8 cellular contexts compared by ENCODE assay signal in the genomic region with DNA sequence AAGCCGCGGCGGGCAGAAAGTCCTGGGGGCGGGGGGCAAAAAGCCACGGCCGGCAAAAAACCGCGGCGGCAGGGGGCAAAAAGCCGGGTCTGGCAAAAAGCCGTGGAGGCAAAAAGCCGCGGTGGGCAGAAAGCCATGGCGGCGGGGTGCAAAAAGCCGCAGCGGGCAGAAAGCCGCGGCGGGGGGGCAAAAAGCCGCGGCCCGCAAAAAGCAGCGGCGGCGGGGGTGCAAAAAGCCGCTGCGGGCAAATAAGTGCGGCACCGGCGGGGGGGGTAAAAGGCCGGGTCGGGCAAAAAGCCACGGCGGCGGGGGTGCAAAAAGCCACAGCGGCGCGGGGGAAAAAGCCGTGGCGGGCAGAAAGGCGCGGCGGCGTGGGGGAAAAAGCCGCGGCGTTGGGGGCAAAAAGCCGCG.
A peak's percentile ranks its signal among the peaks of the same experiment; 100 is the strongest.
DNase-seq lines count a peak whose midpoint lies in the region; ATAC-seq, FAIRE-seq and TF ChIP-seq lines count a peak whose summit lies in the region.
"Not testable (repeated sequence)": the region's sequence is repeated elsewhere in the genome, so short reads cannot be mapped to it uniquely, and the experiment has no call there.

No MANE protein-coding gene starts in this region.

- not testable (repeated sequence) for H4K91ac ChIP-seq in IMR-90 (ENCODE audit: insufficient read depth, low read depth, low read length)

- not testable (repeated sequence) for TF ChIP-seq RAD21 in IMR-90 (IDR thresholded peaks at IDR 0.05; ENCODE audit: low read length)

- POLR2A ChIA-PET in IMR-90 (lab: Charles Lee; ENCODE audit: unreplicated experiment) = interaction anchor here (0.6 kb wide), 1 partner anchor 806 kb away, joined by 3 read pairs; no protein-coding TSS in a partner anchor

- not testable (repeated sequence) for H3K79me1 ChIP-seq in IMR-90 (ENCODE audit: low read depth in 1 of 2, low read length in 2 of 2)

- H2AK9ac ChIP-seq in IMR-90 (replicated peaks; ENCODE audit: low read depth, low read length, poor library complexity) = not testable (repeated sequence)

- not testable (repeated sequence) for TF ChIP-seq CTCF in IMR-90 (conservative IDR thresholded peaks at IDR 0.05; ENCODE audit: low read depth, low read length); WI38 (IDR thresholded peaks at IDR 0.05; ENCODE audit: low read depth, low read length); astrocyte of the spinal cord (IDR thresholded peaks at IDR 0.05; ENCODE audit: low read depth, low read length); fibroblast of mammary gland (conservative IDR thresholded peaks at IDR 0.05; ENCODE audit: control insufficient read depth, insufficient read depth, low read depth, low read length); left lung (IDR thresholded peaks at IDR 0.05); pancreas (IDR thresholded peaks at IDR 0.05)

- not testable (repeated sequence) for TF ChIP-seq POLR2A in IMR-90 (IDR thresholded peaks at IDR 0.05; ENCODE audit: low read depth, low read length)

- not testable (repeated sequence) for H2BK5ac ChIP-seq in IMR-90 (ENCODE audit: low read depth, low read length, poor library complexity, severe bottlenecking)

- H2BK20ac ChIP-seq in IMR-90 (ENCODE audit: low read depth, low read length) = not testable (repeated sequence)

- not testable (repeated sequence) for H3K36me3 ChIP-seq in BLaER1 treated with 17β-estradiol and CSF1 and Interleukin-3, amounts not matched to agents 10 nM and 100 nM; IMR-90 (ENCODE audit: control insufficient read depth, insufficient read depth, low read length); left lung; pancreas

- not testable (repeated sequence) for BruUV-seq in IMR-90 (replicated peaks; lab: Mats Ljungman, UMichigan)

- H3K56ac ChIP-seq in IMR-90 (ENCODE audit: extremely low read depth, insufficient read depth, low read length) = not testable (repeated sequence)

- not testable (repeated sequence) for H4K20me1 ChIP-seq in BLaER1 treated with 17β-estradiol and CSF1 and Interleukin-3, amounts not matched to agents 10 nM and 100 nM; IMR-90 (ENCODE audit: insufficient read depth, low read length)

- peak overlapping the region in 9 of 11 experiments; percentile 28 to 79 (median 59); a peak in 13 of 22 replicates for H3K9ac ChIP-seq in BLaER1 treated with 17β-estradiol and CSF1 and Interleukin-3, amounts not matched to agents 10 nM and 100 nM
- not testable (repeated sequence) for H3K9ac ChIP-seq in IMR-90 (ENCODE audit: low read depth, low read length)

- not testable (repeated sequence) for H3K9me1 ChIP-seq in IMR-90 (ENCODE audit: insufficient read depth, low read length)

- CTCF ChIA-PET in IMR-90 (lab: Yijun Ruan, JAX) = not testable (repeated sequence)

- H3K4ac ChIP-seq in IMR-90 (ENCODE audit: low read depth, low read length) = not testable (repeated sequence)

- H3K14ac ChIP-seq in IMR-90 (replicated peaks; ENCODE audit: low read depth, low read length) = not testable (repeated sequence)

- not testable (repeated sequence) for H3K9me3 ChIP-seq in BLaER1 treated with 17β-estradiol and CSF1 and Interleukin-3, amounts not matched to agents 10 nM and 100 nM (replicated peaks in 1 of 11); IMR-90 (ENCODE audit: control insufficient read depth, insufficient read depth, low read length); left lung; pancreas

- H3K27ac ChIP-seq in BLaER1 treated with 17β-estradiol and CSF1 and Interleukin-3, amounts not matched to agents 10 nM and 100 nM = peak overlapping the region in 2 of 11 experiments; percentile 25 to 36; a peak in 1 of 22 replicates
- H3K27ac ChIP-seq in IMR-90 (ENCODE audit: insufficient read depth, low read length); left lung; pancreas: not testable (repeated sequence)

- intact Hi-C loops in IMR-90 (cut with micrococcal nuclease); left lung (cut with DNase I); pancreas (cut with DNase I): not testable (repeated sequence)

- peak overlapping the region; percentile 73 to 86 (median 79); a peak in 21 of 22 replicates for H3K4me2 ChIP-seq in BLaER1 treated with 17β-estradiol and CSF1 and Interleukin-3, amounts not matched to agents 10 nM and 100 nM
- not testable (repeated sequence) for H3K4me2 ChIP-seq in IMR-90 (ENCODE audit: low read depth, low read length)

- H3K23ac ChIP-seq in IMR-90 (ENCODE audit: low read depth, low read length) = not testable (repeated sequence)

- not testable (repeated sequence) for H2BK15ac ChIP-seq in IMR-90 (ENCODE audit: low read depth, low read length)

- not testable (repeated sequence) for H3K18ac ChIP-seq in IMR-90 (ENCODE audit: low read depth, low read length)

- H3K4me1 ChIP-seq in BLaER1 treated with 17β-estradiol and CSF1 and Interleukin-3, amounts not matched to agents 10 nM and 100 nM; IMR-90 (ENCODE audit: control insufficient read depth, insufficient read depth, low read length); left lung; pancreas: not testable (repeated sequence)

- not testable (repeated sequence) for DNase-seq in IMR-90; fibroblast of mammary gland (ENCODE audit: low read depth)
- DNase-seq in astrocyte of the spinal cord (ENCODE audit: low read depth, low spot score) (peak; percentile 12), left lung (peak; percentile 40 to 79), pancreas (peak in 5 of 6 donors; percentile 16 to 66 (median 30)), superior temporal gyrus (ENCODE audit: extremely low spot score) (peak; percentile 0)

- dilution Hi-C loops in IMR-90 (cut with HindIII; ENCODE audit: low sequenced_read_pairs, unreplicated experiment) = not testable (repeated sequence)

- H3K27me3 ChIP-seq in BLaER1 treated with 17β-estradiol and CSF1 and Interleukin-3, amounts not matched to agents 10 nM and 100 nM = peaks cover 4 to 15% (median 10%) of the 10 kb centered on the region in 11 experiments
- not testable (repeated sequence) for H3K27me3 ChIP-seq in IMR-90 (ENCODE audit: control insufficient read depth, insufficient read depth, low read length); left lung; pancreas

- H3K4me3 ChIP-seq in BLaER1 treated with 17β-estradiol and CSF1 and Interleukin-3, amounts not matched to agents 10 nM and 100 nM = peak overlapping the region; percentile 52 to 73 (median 62)
- peak overlapping the region; percentile 43 for H3K4me3 ChIP-seq in IMR-90 (ENCODE audit: insufficient read depth, low read depth, low read length)
- H3K4me3 ChIP-seq in WI38 (ENCODE audit: low read depth, low read length) = peak overlapping the region; percentile 54
- H3K4me3 ChIP-seq in astrocyte of the spinal cord (ENCODE audit: low read depth, low read length) = peak overlapping the region; percentile 34
- peak overlapping the region; percentile 19 for H3K4me3 ChIP-seq in fibroblast of mammary gland (ENCODE audit: control insufficient read depth, low read depth, low read length)
- H3K4me3 ChIP-seq in left lung = peak overlapping the region; percentile 13 to 43
- H3K4me3 ChIP-seq in pancreas = peak overlapping the region in 3 of 4 donors; percentile 7 to 31 (median 17)

- H4K5ac ChIP-seq in IMR-90 (ENCODE audit: low read depth, low read length) = not testable (repeated sequence)

- not testable (repeated sequence) for H2AK5ac ChIP-seq in IMR-90 (ENCODE audit: low read depth, low read length)

- not testable (repeated sequence) for H2AFZ ChIP-seq in IMR-90 (replicated peaks; ENCODE audit: low read length, poor library complexity)

- H4K8ac ChIP-seq in IMR-90 (ENCODE audit: low read depth in 2 of 2, low read length in 2 of 2) = not testable (repeated sequence)

- FAIRE-seq in pancreas (lab: Jason Lieb, UNC) = not testable (repeated sequence)

- not testable (repeated sequence) for H2BK120ac ChIP-seq in IMR-90 (ENCODE audit: low read depth, low read length)

- ATAC-seq in IMR-90 (ENCODE audit: low read depth) = not testable (repeated sequence)
- ATAC-seq in left lung = peak; percentile 23
- peak in 1 of 4 donors; percentile 28 for ATAC-seq in pancreas

- in situ Hi-C loops in IMR-90 (cut with MboI; ENCODE audit: low sequenced_read_pairs); astrocyte of the spinal cord (cut with HindIII; ENCODE audit: low sequenced_read_pairs): not testable (repeated sequence)

- WGBS in IMR-90 (ENCODE audit: extremely low coverage in 2 of 2, insufficient read length in 1 of 2), 2 experiments = no CpG with 5 or more reads among the region's 50 CpGs
- WGBS in pancreas, 2 donors = 1 to 3% methylated on average over 47 to 50 of the region's 50 CpGs
